Comparison of ENCODE assay signal across 1 cellular context in the genomic region with DNA sequence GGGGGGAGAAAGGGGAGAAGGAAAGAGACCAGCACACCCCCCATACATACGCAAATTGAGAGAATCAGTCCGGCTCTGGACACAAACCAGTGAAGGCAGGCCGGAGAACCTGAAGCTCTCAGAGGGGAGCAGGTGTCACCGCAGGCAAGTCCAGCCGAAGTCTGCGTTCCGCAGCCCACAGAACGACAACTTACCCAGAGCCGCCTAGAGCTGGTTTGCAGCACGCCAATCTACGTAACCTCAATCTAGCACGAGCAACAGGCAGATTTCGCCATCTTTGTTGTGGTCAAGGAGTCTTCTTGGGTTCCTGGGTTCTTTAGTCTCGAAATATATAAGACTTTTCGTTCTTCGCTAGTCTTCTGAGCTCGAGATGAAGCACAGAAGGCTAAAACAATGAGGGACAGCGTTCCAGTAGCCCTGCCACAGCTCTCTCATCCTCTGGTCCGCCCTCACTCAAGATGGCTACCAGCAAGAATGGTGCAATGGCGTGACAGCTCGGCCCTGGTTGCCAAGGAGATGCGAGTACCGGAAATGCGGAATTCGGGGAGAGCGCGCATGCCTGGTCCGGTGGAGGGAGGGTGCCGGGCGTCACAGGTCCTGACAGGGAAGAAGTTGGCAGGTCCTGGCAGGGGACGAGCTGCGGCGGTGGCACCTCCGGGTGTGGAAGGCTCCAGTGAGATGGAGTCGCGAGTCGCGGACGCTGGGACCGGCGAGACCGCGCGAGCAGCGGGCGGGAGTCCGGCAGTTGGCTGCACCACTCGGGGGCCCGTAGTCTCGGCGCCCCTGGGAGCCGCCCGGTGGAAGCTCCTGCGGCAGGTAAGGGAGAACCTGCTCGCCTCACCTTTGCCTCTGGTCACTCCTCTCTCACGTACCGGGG.
TF ChIP-seq lines count a peak whose summit lies in the region.

A gene (plus strand): TSS at position 618 of the 877 bp plus-strand sequence.
A gene (minus strand): TSS at position 165 of the 877 bp plus-strand sequence. CDS start 15,152 bp downstream, outside the sequence.

TF ChIP-seq in HepG2, 621 proteins besides CTCF, POLR2A, EP300 and RAD21 (continued from another document and continues in another):
- TF ChIP-seq, protein P1, sequence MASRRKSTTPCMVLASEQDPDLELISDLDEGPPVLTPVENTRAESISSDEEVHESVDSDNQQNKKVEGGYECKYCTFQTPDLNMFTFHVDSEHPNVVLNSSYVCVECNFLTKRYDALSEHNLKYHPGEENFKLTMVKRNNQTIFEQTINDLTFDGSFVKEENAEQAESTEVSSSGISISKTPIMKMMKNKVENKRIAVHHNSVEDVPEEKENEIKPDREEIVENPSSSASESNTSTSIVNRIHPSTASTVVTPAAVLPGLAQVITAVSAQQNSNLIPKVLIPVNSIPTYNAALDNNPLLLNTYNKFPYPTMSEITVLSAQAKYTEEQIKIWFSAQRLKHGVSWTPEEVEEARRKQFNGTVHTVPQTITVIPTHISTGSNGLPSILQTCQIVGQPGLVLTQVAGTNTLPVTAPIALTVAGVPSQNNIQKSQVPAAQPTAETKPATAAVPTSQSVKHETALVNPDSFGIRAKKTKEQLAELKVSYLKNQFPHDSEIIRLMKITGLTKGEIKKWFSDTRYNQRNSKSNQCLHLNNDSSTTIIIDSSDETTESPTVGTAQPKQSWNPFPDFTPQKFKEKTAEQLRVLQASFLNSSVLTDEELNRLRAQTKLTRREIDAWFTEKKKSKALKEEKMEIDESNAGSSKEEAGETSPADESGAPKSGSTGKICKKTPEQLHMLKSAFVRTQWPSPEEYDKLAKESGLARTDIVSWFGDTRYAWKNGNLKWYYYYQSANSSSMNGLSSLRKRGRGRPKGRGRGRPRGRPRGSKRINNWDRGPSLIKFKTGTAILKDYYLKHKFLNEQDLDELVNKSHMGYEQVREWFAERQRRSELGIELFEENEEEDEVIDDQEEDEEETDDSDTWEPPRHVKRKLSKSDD (CRISPR knock-in tag; IDR thresholded peaks at IDR 0.05; ENCODE audit: low read depth), result peak; percentile 99
- no peak; the same call in 1 of the 2 replicates for TF ChIP-seq ZNF703 (CRISPR knock-in tag; IDR thresholded peaks at IDR 0.05; ENCODE audit: borderline replicate concordance)
- TF ChIP-seq, protein P2, sequence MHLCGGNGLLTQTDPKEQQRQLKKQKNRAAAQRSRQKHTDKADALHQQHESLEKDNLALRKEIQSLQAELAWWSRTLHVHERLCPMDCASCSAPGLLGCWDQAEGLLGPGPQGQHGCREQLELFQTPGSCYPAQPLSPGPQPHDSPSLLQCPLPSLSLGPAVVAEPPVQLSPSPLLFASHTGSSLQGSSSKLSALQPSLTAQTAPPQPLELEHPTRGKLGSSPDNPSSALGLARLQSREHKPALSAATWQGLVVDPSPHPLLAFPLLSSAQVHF (CRISPR knock-in tag; IDR thresholded peaks at IDR 0.05), result 0 out of 2 replicates have a peak, but pooled peaks have one; percentile 68
- TF ChIP-seq ZNF432 (CRISPR knock-in tag; IDR thresholded peaks at IDR 0.05; ENCODE audit: borderline replicate concordance), result no peak
- TF ChIP-seq ZNF24 (IDR thresholded peaks at IDR 0.05), result no peak
- TF ChIP-seq RCOR2 (CRISPR knock-in tag; IDR thresholded peaks at IDR 0.05), result peak; percentile 13; the same call in 1 of the 2 replicates
- peak; percentile 38 for TF ChIP-seq SKI (IDR thresholded peaks at IDR 0.05; ENCODE audit: partially characterized antibody)
- TF ChIP-seq, protein P3, sequence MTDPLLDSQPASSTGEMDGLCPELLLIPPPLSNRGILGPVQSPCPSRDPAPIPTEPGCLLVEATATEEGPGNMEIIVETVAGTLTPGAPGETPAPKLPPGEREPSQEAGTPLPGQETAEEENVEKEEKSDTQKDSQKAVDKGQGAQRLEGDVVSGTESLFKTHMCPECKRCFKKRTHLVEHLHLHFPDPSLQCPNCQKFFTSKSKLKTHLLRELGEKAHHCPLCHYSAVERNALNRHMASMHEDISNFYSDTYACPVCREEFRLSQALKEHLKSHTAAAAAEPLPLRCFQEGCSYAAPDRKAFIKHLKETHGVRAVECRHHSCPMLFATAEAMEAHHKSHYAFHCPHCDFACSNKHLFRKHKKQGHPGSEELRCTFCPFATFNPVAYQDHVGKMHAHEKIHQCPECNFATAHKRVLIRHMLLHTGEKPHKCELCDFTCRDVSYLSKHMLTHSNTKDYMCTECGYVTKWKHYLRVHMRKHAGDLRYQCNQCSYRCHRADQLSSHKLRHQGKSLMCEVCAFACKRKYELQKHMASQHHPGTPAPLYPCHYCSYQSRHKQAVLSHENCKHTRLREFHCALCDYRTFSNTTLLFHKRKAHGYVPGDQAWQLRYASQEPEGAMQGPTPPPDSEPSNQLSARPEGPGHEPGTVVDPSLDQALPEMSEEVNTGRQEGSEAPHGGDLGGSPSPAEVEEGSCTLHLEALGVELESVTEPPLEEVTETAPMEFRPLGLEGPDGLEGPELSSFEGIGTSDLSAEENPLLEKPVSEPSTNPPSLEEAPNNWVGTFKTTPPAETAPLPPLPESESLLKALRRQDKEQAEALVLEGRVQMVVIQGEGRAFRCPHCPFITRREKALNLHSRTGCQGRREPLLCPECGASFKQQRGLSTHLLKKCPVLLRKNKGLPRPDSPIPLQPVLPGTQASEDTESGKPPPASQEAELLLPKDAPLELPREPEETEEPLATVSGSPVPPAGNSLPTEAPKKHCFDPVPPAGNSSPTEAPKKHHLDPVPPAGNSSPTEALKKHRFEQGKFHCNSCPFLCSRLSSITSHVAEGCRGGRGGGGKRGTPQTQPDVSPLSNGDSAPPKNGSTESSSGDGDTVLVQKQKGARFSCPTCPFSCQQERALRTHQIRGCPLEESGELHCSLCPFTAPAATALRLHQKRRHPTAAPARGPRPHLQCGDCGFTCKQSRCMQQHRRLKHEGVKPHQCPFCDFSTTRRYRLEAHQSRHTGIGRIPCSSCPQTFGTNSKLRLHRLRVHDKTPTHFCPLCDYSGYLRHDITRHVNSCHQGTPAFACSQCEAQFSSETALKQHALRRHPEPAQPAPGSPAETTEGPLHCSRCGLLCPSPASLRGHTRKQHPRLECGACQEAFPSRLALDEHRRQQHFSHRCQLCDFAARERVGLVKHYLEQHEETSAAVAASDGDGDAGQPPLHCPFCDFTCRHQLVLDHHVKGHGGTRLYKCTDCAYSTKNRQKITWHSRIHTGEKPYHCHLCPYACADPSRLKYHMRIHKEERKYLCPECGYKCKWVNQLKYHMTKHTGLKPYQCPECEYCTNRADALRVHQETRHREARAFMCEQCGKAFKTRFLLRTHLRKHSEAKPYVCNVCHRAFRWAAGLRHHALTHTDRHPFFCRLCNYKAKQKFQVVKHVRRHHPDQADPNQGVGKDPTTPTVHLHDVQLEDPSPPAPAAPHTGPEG (CRISPR knock-in tag; IDR thresholded peaks at IDR 0.05), result peak; percentile 80
- peak; percentile 70 for TF ChIP-seq ZFX (CRISPR knock-in tag; IDR thresholded peaks at IDR 0.05; ENCODE audit: low read depth)
- peak; percentile 92; the same call in 1 of the 2 replicates for TF ChIP-seq NR1H2 (CRISPR knock-in tag; IDR thresholded peaks at IDR 0.05; ENCODE audit: borderline replicate concordance, low read depth)
- TF ChIP-seq ZNF556 (CRISPR knock-in tag; IDR thresholded peaks at IDR 0.05; ENCODE audit: borderline replicate concordance), result 0 out of 2 replicates have a peak, but pooled peaks have one; percentile 49
- no peak for TF ChIP-seq ZNF468 (CRISPR knock-in tag; IDR thresholded peaks at IDR 0.05)
- no peak for TF ChIP-seq PTBP1 (IDR thresholded peaks at IDR 0.05; ENCODE audit: low read depth, low read length, poor library complexity, severe bottlenecking)
- no peak for TF ChIP-seq SYNCRIP (IDR thresholded peaks at IDR 0.05; ENCODE audit: insufficient read depth, low read depth, low read length)
- TF ChIP-seq, protein P4, sequence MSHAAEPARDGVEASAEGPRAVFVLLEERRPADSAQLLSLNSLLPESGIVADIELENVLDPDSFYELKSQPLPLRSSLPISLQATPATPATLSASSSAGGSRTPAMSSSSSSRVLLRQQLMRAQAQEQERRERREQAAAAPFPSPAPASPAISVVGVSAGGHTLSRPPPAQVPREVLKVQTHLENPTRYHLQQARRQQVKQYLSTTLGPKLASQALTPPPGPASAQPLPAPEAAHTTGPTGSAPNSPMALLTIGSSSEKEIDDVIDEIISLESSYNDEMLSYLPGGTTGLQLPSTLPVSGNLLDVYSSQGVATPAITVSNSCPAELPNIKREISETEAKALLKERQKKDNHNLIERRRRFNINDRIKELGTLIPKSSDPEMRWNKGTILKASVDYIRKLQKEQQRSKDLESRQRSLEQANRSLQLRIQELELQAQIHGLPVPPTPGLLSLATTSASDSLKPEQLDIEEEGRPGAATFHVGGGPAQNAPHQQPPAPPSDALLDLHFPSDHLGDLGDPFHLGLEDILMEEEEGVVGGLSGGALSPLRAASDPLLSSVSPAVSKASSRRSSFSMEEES (CRISPR knock-in tag; IDR thresholded peaks at IDR 0.05), result peak; percentile 40; the same call in 1 of the 2 replicates
- TF ChIP-seq, protein P5, sequence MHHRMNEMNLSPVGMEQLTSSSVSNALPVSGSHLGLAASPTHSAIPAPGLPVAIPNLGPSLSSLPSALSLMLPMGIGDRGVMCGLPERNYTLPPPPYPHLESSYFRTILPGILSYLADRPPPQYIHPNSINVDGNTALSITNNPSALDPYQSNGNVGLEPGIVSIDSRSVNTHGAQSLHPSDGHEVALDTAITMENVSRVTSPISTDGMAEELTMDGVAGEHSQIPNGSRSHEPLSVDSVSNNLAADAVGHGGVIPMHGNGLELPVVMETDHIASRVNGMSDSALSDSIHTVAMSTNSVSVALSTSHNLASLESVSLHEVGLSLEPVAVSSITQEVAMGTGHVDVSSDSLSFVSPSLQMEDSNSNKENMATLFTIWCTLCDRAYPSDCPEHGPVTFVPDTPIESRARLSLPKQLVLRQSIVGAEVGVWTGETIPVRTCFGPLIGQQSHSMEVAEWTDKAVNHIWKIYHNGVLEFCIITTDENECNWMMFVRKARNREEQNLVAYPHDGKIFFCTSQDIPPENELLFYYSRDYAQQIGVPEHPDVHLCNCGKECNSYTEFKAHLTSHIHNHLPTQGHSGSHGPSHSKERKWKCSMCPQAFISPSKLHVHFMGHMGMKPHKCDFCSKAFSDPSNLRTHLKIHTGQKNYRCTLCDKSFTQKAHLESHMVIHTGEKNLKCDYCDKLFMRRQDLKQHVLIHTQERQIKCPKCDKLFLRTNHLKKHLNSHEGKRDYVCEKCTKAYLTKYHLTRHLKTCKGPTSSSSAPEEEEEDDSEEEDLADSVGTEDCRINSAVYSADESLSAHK (CRISPR knock-in tag; IDR thresholded peaks at IDR 0.05; ENCODE audit: borderline replicate concordance), result peak; percentile 73; the same call in 1 of the 2 replicates
- TF ChIP-seq, protein P6, sequence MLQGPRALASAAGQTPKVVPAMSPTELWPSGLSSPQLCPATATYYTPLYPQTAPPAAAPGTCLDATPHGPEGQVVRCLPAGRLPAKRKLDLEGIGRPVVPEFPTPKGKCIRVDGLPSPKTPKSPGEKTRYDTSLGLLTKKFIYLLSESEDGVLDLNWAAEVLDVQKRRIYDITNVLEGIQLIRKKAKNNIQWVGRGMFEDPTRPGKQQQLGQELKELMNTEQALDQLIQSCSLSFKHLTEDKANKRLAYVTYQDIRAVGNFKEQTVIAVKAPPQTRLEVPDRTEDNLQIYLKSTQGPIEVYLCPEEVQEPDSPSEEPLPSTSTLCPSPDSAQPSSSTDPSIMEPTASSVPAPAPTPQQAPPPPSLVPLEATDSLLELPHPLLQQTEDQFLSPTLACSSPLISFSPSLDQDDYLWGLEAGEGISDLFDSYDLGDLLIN (CRISPR knock-in tag; IDR thresholded peaks at IDR 0.05; ENCODE audit: borderline replicate concordance), result peak; percentile 91; the same call in 1 of the 2 replicates
- no peak for TF ChIP-seq JUND (CRISPR knock-in tag; IDR thresholded peaks at IDR 0.05)
- TF ChIP-seq ZNF562 (CRISPR knock-in tag; IDR thresholded peaks at IDR 0.05; ENCODE audit: borderline replicate concordance), result no peak
- TF ChIP-seq, protein P7, sequence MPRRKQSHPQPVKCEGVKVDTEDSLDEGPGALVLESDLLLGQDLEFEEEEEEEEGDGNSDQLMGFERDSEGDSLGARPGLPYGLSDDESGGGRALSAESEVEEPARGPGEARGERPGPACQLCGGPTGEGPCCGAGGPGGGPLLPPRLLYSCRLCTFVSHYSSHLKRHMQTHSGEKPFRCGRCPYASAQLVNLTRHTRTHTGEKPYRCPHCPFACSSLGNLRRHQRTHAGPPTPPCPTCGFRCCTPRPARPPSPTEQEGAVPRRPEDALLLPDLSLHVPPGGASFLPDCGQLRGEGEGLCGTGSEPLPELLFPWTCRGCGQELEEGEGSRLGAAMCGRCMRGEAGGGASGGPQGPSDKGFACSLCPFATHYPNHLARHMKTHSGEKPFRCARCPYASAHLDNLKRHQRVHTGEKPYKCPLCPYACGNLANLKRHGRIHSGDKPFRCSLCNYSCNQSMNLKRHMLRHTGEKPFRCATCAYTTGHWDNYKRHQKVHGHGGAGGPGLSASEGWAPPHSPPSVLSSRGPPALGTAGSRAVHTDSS (CRISPR knock-in tag; conservative IDR thresholded peaks at IDR 0.05), result 0 out of 2 replicates have a peak, but pooled peaks have one; percentile 29
- TF ChIP-seq, protein P8, sequence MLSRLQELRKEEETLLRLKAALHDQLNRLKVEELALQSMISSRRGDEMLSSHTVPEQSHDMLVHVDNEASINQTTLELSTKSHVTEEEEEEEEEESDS (CRISPR knock-in tag; IDR thresholded peaks at IDR 0.05; ENCODE audit: borderline replicate concordance), result 0 out of 2 replicates have a peak, but pooled peaks have one; percentile 48
- peak; percentile 76 for TF ChIP-seq ZNF749 (CRISPR knock-in tag; IDR thresholded peaks at IDR 0.05; ENCODE audit: borderline replicate concordance)
- TF ChIP-seq SSRP1 (CRISPR knock-in tag; IDR thresholded peaks at IDR 0.05), result 0 out of 2 replicates have a peak, but pooled peaks have one; percentile 26
- TF ChIP-seq PPARG (CRISPR knock-in tag; conservative IDR thresholded peaks at IDR 0.05), result no peak; the same call in 1 of the 2 replicates
- TF ChIP-seq ZNF382 (CRISPR knock-in tag; IDR thresholded peaks at IDR 0.05; ENCODE audit: borderline replicate concordance), result no peak
- TF ChIP-seq ARNT2 (CRISPR knock-in tag; IDR thresholded peaks at IDR 0.05; ENCODE audit: low read depth), result peak; percentile 98
- peak; percentile 89 for TF ChIP-seq KAT8 (CRISPR knock-in tag; IDR thresholded peaks at IDR 0.05)
- TF ChIP-seq, protein P9, sequence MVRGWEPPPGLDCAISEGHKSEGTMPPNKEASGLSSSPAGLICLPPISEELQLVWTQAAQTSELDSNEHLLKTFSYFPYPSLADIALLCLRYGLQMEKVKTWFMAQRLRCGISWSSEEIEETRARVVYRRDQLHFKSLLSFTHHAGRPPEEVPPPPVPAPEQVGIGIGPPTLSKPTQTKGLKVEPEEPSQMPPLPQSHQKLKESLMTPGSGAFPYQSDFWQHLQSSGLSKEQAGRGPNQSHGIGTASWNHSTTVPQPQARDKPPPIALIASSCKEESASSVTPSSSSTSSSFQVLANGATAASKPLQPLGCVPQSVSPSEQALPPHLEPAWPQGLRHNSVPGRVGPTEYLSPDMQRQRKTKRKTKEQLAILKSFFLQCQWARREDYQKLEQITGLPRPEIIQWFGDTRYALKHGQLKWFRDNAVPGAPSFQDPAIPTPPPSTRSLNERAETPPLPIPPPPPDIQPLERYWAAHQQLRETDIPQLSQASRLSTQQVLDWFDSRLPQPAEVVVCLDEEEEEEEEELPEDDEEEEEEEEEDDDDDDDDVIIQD (CRISPR knock-in tag; IDR thresholded peaks at IDR 0.05; ENCODE audit: low read depth), result peak; percentile 66
- TF ChIP-seq NPAS2 (CRISPR knock-in tag; IDR thresholded peaks at IDR 0.05; ENCODE audit: borderline replicate concordance), result no peak
- TF ChIP-seq FOXK2 (IDR thresholded peaks at IDR 0.05), result 0 out of 2 replicates have a peak, but pooled peaks have one; percentile 29
- peak; percentile 77; the same call in 1 of the 2 replicates for TF ChIP-seq ZNF660 (CRISPR knock-in tag; IDR thresholded peaks at IDR 0.05; ENCODE audit: borderline replicate concordance, low read depth)
- TF ChIP-seq ZBTB1 (CRISPR knock-in tag; IDR thresholded peaks at IDR 0.05; ENCODE audit: borderline replicate concordance), result peak; percentile 87; the same call in 1 of the 2 replicates
- TF ChIP-seq ZNF563 (CRISPR knock-in tag; IDR thresholded peaks at IDR 0.05), result peak; percentile 82; the same call in 1 of the 2 replicates
- peak; percentile 87 for TF ChIP-seq ZNF430 (CRISPR knock-in tag; IDR thresholded peaks at IDR 0.05)
- peak; percentile 77 for TF ChIP-seq FOXC1 (CRISPR knock-in tag; IDR thresholded peaks at IDR 0.05; ENCODE audit: borderline replicate concordance)
